In genomic region chr5:36416605-36417004, GRCh38 we compare ENCODE assay signal across 1 cellular context.
TF ChIP-seq lines count a peak whose summit lies in the region.

No MANE protein-coding gene starts in this region.

TF ChIP-seq in HEK293, 187 proteins besides CTCF, POLR2A, EP300 and RAD21 (continued from another document):
- TF ChIP-seq, protein P1, sequence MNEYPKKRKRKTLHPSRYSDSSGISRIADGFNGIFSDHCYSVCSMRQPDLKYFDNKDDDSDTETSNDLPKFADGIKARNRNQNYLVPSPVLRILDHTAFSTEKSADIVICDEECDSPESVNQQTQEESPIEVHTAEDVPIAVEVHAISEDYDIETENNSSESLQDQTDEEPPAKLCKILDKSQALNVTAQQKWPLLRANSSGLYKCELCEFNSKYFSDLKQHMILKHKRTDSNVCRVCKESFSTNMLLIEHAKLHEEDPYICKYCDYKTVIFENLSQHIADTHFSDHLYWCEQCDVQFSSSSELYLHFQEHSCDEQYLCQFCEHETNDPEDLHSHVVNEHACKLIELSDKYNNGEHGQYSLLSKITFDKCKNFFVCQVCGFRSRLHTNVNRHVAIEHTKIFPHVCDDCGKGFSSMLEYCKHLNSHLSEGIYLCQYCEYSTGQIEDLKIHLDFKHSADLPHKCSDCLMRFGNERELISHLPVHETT (tag by site-specific recombination; IDR thresholded peaks at IDR 0.05): no peak
- no peak for TF ChIP-seq ZNF426 (tag by site-specific recombination; IDR thresholded peaks at IDR 0.05)
